Comparison of ENCODE assay signal across 1 cellular context in genomic region chr1:214317734-214318133, GRCh38.
TF ChIP-seq lines count a peak whose summit lies in the region.

No MANE protein-coding gene starts in this region.

TF ChIP-seq in HepG2, 621 proteins besides CTCF, POLR2A, EP300 and RAD21 (continued from another document):
- TF ChIP-seq SNAPC4 (CRISPR knock-in tag; IDR thresholded peaks at IDR 0.05) (no peak), ZBTB8A (CRISPR knock-in tag; IDR thresholded peaks at IDR 0.05; ENCODE audit: borderline replicate concordance, low read depth) (no peak), KDM2A (CRISPR knock-in tag; IDR thresholded peaks at IDR 0.05; ENCODE audit: borderline replicate concordance, low read depth) (no peak), BCLAF1 (IDR thresholded peaks at IDR 0.05) (no peak), ZFP36L2 (CRISPR knock-in tag; IDR thresholded peaks at IDR 0.05) (no peak), KMT2B (CRISPR knock-in tag; IDR thresholded peaks at IDR 0.05) (no peak), ZNF570 (CRISPR knock-in tag; IDR thresholded peaks at IDR 0.05; ENCODE audit: borderline replicate concordance) (no peak), ZFP41 (CRISPR knock-in tag; IDR thresholded peaks at IDR 0.05; ENCODE audit: borderline replicate concordance) (no peak), ZNF10 (CRISPR knock-in tag; IDR thresholded peaks at IDR 0.05; ENCODE audit: borderline replicate concordance, low read depth) (no peak), SMAD9 (CRISPR knock-in tag; IDR thresholded peaks at IDR 0.05) (no peak), NBN (conservative IDR thresholded peaks at IDR 0.05) (no peak)
